10 cellular contexts compared by ENCODE assay signal in genomic region chr7:154832557-154833138, GRCh38.
DNase-seq lines count a peak whose midpoint lies in the region; ATAC-seq and TF ChIP-seq lines count a peak whose summit lies in the region.
"Had no signal": no experiment of that assay in that cellular context is flagged by ENCODE, and none has a peak within 500 bp of the region (broad histone marks: within the 10 kb centered on the region; RNA-seq: fewer than 3 reads in every experiment).

No MANE protein-coding gene starts in this region.

- TF ChIP-seq CTCF in Calu3 (IDR thresholded peaks at IDR 0.05; ENCODE audit: unreplicated experiment), result no peak

- H3K27me3 Mint-ChIP-seq in Calu3 (ENCODE audit: unreplicated experiment) (no peaks in the 10 kb centered on the region), immature natural killer cell (ENCODE audit: low read depth in 3 of 3) (peaks cover 0 to 4% (median 2%) of the 10 kb centered on the region in 3 donors)
- H3K27me3 Mint-ChIP-seq: dendritic cell treated with granulocyte-macrophage colony-stimulating factor and Interleukin-4, amounts not matched to agents 40 ng/mL and 50 ng/mL, for 4 days; memory B cell had no signal

- no peaks in the 10 kb centered on the region for H3K4me1 Mint-ChIP-seq in Calu3 (ENCODE audit: low read depth, unreplicated experiment)
- H3K4me1 Mint-ChIP-seq in immature natural killer cell, result no peaks in the 10 kb centered on the region
- H3K4me1 Mint-ChIP-seq: memory B cell had no signal

- no TSS peak for BruUV-seq in Calu3 (replicated peaks; lab: Mats Ljungman, UMichigan)

- CTCF ChIA-PET in Calu3 (lab: Charles Lee), result no interaction called here

- peaks cover 5% of the 10 kb centered on the region for H3K9me3 Mint-ChIP-seq in Calu3 (ENCODE audit: low read depth, unreplicated experiment)
- H3K9me3 Mint-ChIP-seq in immature natural killer cell, result no peaks in the 10 kb centered on the region
- H3K9me3 Mint-ChIP-seq: memory B cell had no signal

- H3K36me3 Mint-ChIP-seq in Calu3 (ENCODE audit: insufficient read depth, unreplicated experiment) (no peaks in the 10 kb centered on the region), immature natural killer cell (no peaks in the 10 kb centered on the region)
- H3K36me3 Mint-ChIP-seq: memory B cell had no signal

- intact Hi-C loops in Calu3 (cut with micrococcal nuclease; ENCODE audit: unreplicated experiment), result no loop called here

- H3K27ac ChIP-seq in caudate nucleus (ENCODE audit: low read depth, low read length), result no peak overlapping the region

- DNase-seq in NCI-H2196 (lab: John Stamatoyannopoulos, UW; ENCODE audit: unreplicated experiment) (peak; percentile 3), NCI-H2196 treated with DMSO at 0.1 percent for 48 hours (lab: John Stamatoyannopoulos, UW; ENCODE audit: unreplicated experiment) (no peak), M059J (ENCODE audit: low read depth) (peak; percentile 37), caudate nucleus (lab: John Stamatoyannopoulos, UW) (peak in 37 of 61 donors; percentile 11 to 76 (median 36)), putamen (ENCODE audit: low spot score) (peak; percentile 63), Calu3 (no peak), immature natural killer cell (no peak)

- H3K4me3 Mint-ChIP-seq in Calu3 (ENCODE audit: low read depth, unreplicated experiment) (no peak overlapping the region), immature natural killer cell (no peak overlapping the region)
- H3K4me3 Mint-ChIP-seq: dendritic cell treated with granulocyte-macrophage colony-stimulating factor and Interleukin-4, amounts not matched to agents 40 ng/mL and 50 ng/mL, for 4 days; memory B cell had no signal

- H3K27ac Mint-ChIP-seq in Calu3 (ENCODE audit: unreplicated experiment) (no peak overlapping the region), immature natural killer cell (no peak overlapping the region)
- H3K27ac Mint-ChIP-seq: dendritic cell treated with granulocyte-macrophage colony-stimulating factor and Interleukin-4, amounts not matched to agents 40 ng/mL and 50 ng/mL, for 4 days; memory B cell had no signal

- ATAC-seq in HG02588 (IDR thresholded peaks at IDR 0.05; ENCODE audit: unreplicated experiment), result no peak

Comparison
In these comparisons a context has a peak if more than half of its experiments do, and no peak if none do; other contexts are left out.
1. DNase-seq: peak in NCI-H2196 (single experiment), M059J (single experiment), caudate nucleus (37 of 61) and putamen (single experiment); none in NCI-H2196 treated with DMSO at 0.1 percent for 48 hours (single experiment), Calu3 (single experiment) and immature natural killer cell (0 of 3).